Comparison of ENCODE assay signal across 2 cellular contexts in the genomic region with DNA sequence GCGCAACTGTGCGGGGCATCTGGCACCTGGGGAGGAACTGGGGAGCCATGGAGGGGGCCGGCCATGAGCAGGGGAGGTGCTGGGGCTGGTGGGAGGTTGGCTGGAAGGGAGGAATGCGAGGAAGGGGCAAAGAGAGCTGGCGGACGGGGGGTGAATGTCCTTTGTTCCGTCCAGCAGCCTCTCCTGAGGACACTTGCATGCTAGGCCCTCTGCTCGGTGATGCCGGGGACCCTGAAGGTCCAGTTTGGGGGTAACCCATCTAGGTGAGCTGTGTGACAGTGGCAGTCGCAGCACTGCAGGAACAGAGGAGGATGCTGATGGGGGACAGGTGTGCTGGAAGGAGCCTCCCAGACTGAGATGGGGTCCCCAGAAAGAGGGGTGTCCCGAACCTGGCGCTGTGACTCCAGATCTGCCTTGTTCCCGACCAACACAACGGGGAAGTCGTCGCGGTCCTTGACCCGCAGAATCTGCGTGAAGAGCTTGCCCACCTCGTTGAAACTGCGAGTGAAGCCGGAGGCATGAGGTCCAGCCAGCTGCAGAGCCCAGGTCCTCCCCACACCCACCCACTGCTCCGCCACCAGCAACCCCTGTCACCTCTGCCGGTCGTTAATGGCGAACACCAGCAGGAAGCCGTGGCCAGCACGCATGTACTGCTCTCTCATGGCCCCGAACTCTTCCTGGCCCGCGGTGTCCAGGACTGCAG.
TF ChIP-seq lines count a peak whose summit lies in the region.

No MANE protein-coding gene starts in this region.

TF ChIP-seq in A549, 52 proteins besides CTCF, POLR2A, EP300 and RAD21:
- TF ChIP-seq, protein P1, sequence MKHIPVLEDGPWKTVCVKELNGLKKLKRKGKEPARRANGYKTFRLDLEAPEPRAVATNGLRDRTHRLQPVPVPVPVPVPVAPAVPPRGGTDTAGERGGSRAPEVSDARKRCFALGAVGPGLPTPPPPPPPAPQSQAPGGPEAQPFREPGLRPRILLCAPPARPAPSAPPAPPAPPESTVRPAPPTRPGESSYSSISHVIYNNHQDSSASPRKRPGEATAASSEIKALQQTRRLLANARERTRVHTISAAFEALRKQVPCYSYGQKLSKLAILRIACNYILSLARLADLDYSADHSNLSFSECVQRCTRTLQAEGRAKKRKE (CRISPR knock-in tag; IDR thresholded peaks at IDR 0.05; ENCODE audit: low read depth): no peak
- TF ChIP-seq FOSB (CRISPR knock-in tag; IDR thresholded peaks at IDR 0.05): 0 out of 2 replicates have a peak, but pooled peaks have one; percentile 1

TF ChIP-seq in neural cell, 6 proteins besides CTCF, POLR2A, EP300 and RAD21:
- TF ChIP-seq SMC3 (conservative IDR thresholded peaks at IDR 0.05; ENCODE audit: poor library complexity): no peak
- TF ChIP-seq POLR2AphosphoS5 (IDR thresholded peaks at IDR 0.05): peak; percentile 23
